In genomic region chr15:43509923-43510229, GRCh38 we compare ENCODE assay signal across 8 cellular contexts. TPM values are rescaled to one million over a fixed set of nuclear protein-coding genes. Genes with fewer than 3 reads are reported as not detected.
DNase-seq lines count a peak whose midpoint lies in the region; ATAC-seq and TF ChIP-seq lines count a peak whose summit lies in the region.

No MANE protein-coding gene starts in this region.

- H3K9me3 ChIP-seq in NT2/D1 (ENCODE audit: insufficient read depth, low read length) (no peaks in the 10 kb centered on the region), neural cell (ENCODE audit: low read length) (no peaks in the 10 kb centered on the region)

- peaks cover 27% of the 10 kb centered on the region for H3K27me3 ChIP-seq in NT2/D1 (ENCODE audit: insufficient read depth, insufficient read length)
- H3K27me3 ChIP-seq in neural cell (ENCODE audit: insufficient read depth, low read depth, low read length) = no peaks in the 10 kb centered on the region

- peak overlapping the region; percentile 97 for H3K27ac Mint-ChIP-seq in effector memory CD8-positive, alpha-beta T cell

- H3K36me3 ChIP-seq in NT2/D1 (ENCODE audit: insufficient read depth, insufficient read length, low read length) (no peaks in the 10 kb centered on the region), neural cell (ENCODE audit: insufficient read depth, low read length) (no peaks in the 10 kb centered on the region)

- no peak for TF ChIP-seq RAD21 in neural cell (conservative IDR thresholded peaks at IDR 0.05)

- no peaks in the 10 kb centered on the region for H3K9me3 Mint-ChIP-seq in effector memory CD8-positive, alpha-beta T cell

- no peaks in the 10 kb centered on the region for H4K20me1 ChIP-seq in neural cell (ENCODE audit: insufficient read depth)

- no peaks in the 10 kb centered on the region for H3K27me3 Mint-ChIP-seq in effector memory CD8-positive, alpha-beta T cell

- DNase-seq in NT2/D1 (ENCODE audit: low read depth, low spot score) (no peak), germinal center (ENCODE audit: low spot score) (no peak), NCI-H2227 (lab: John Stamatoyannopoulos, UW; ENCODE audit: unreplicated experiment) (no peak), activated gamma-delta T cell (lab: John Stamatoyannopoulos, UW) (no peak), occipital lobe (lab: John Stamatoyannopoulos, UW) (no peak)
- DNase-seq in effector memory CD8-positive, alpha-beta T cell = no peak

- peaks cover 22% of the 10 kb centered on the region for H3K79me2 ChIP-seq in neural cell (replicated peaks; ENCODE audit: insufficient read depth, low read length)

- no peak for ATAC-seq in effector memory CD8-positive, alpha-beta T cell (replicated peaks)

- H3K27ac ChIP-seq in C4-2B (peak overlapping the region; percentile 63), neural cell (ENCODE audit: low read length) (peak overlapping the region; percentile 100)

- H3F3A ChIP-seq in neural cell (ENCODE audit: insufficient read depth, low read length, poor library complexity, severe bottlenecking) = peaks cover 13% of the 10 kb centered on the region

- peaks cover 12% of the 10 kb centered on the region for H3K4me1 ChIP-seq in NT2/D1 (ENCODE audit: insufficient read depth, insufficient read length)

- peak overlapping the region; percentile 99 for H3K4me2 ChIP-seq in neural cell (ENCODE audit: low read length)

- peak overlapping the region; percentile 63 for H3K9ac ChIP-seq in NT2/D1 (ENCODE audit: insufficient read length, low read depth)
- peak overlapping the region; percentile 92 for H3K9ac ChIP-seq in neural cell (ENCODE audit: low read length)

- peaks cover 16% of the 10 kb centered on the region for H3K36me3 Mint-ChIP-seq in effector memory CD8-positive, alpha-beta T cell (ENCODE audit: insufficient read depth)

- TF ChIP-seq EP300 in neural cell (conservative IDR thresholded peaks at IDR 0.05; ENCODE audit: poor library complexity, severe bottlenecking) = no peak

- peaks cover 15 to 16% of the 10 kb centered on the region in 2 donors for H3K4me1 Mint-ChIP-seq in effector memory CD8-positive, alpha-beta T cell (ENCODE audit: low read depth in 2 of 2)

- H2AFZ ChIP-seq in neural cell (ENCODE audit: low read depth, low read length) = no peak overlapping the region

- no peak for TF ChIP-seq CTCF in C4-2B (conservative IDR thresholded peaks at IDR 0.05)
- TF ChIP-seq CTCF in neural cell (IDR thresholded peaks at IDR 0.05; ENCODE audit: poor library complexity, severe bottlenecking) = no peak

- peak overlapping the region; percentile 88 to 90 for H3K4me3 Mint-ChIP-seq in effector memory CD8-positive, alpha-beta T cell

- H3K9me2 ChIP-seq in neural cell (ENCODE audit: insufficient read depth, low read length) = no peaks in the 10 kb centered on the region

- H3K4me3 ChIP-seq in NT2/D1 (ENCODE audit: insufficient read length, low read depth) = peak overlapping the region; percentile 46
- H3K4me3 ChIP-seq in neural cell (ENCODE audit: low read length) = peak overlapping the region; percentile 84

TF ChIP-seq in neural cell, 6 proteins besides CTCF, POLR2A, EP300 and RAD21:
- TF ChIP-seq EZH2 (IDR thresholded peaks at IDR 0.05; ENCODE audit: borderline replicate concordance, insufficient read depth, low read length, poor library complexity, severe bottlenecking) (no peak), SMC3 (conservative IDR thresholded peaks at IDR 0.05; ENCODE audit: poor library complexity) (no peak), REST (IDR thresholded peaks at IDR 0.05; ENCODE audit: borderline replicate concordance) (no peak), MXI1 (conservative IDR thresholded peaks at IDR 0.05; ENCODE audit: poor library complexity, severe bottlenecking) (no peak), POLR2AphosphoS5 (IDR thresholded peaks at IDR 0.05) (no peak), TAF1 (IDR thresholded peaks at IDR 0.05; ENCODE audit: low read depth) (no peak)

RNA-seq across cellular contexts. Expression of gene MAP1A, which starts 7.5 kb away (rescaled TPM):
- polyA plus RNA-seq in neural cell = 3.4 and 5.1 TPM in 2 replicates
- 39.2 and 46.9 TPM in 2 replicates for polyA minus RNA-seq in neural cell
- 35.7 TPM for total RNA-seq in occipital lobe

RNA-seq across cellular contexts. Expression of gene TP53BP1, which starts 16.9 kb away (rescaled TPM):
- 98.7 and 114 TPM in 2 replicates for polyA plus RNA-seq in neural cell
- polyA minus RNA-seq in neural cell = 331 and 336 TPM in 2 replicates
- total RNA-seq in occipital lobe = 142 TPM
